In genomic region chr9:112379177-112380101, GRCh38 we compare ENCODE assay signal across 8 cellular contexts. TPM values are rescaled to one million over a fixed set of nuclear protein-coding genes. Genes with fewer than 3 reads are reported as not detected.
DNase-seq lines count a peak whose midpoint lies in the region; ATAC-seq and TF ChIP-seq lines count a peak whose summit lies in the region.

No MANE protein-coding gene starts in this region.

- no peaks in the 10 kb centered on the region for H3K27me3 Mint-ChIP-seq in activated T-cell treated with anti-CD3 and anti-CD28 coated beads, Interleukin-2, amount 50 U/mL, for 72 hours (ENCODE audit: low read depth)

- intact Hi-C loops in esophagus squamous epithelium (cut with DNase I), result no loop called here

- no peaks in the 10 kb centered on the region for H3K9me3 ChIP-seq in esophagus squamous epithelium

- H3K27ac ChIP-seq in esophagus squamous epithelium, result peak overlapping the region; percentile 88 to 99 (median 98)

- TF ChIP-seq POLR2A in esophagus squamous epithelium (IDR thresholded peaks at IDR 0.05), result peak in 3 of 4 donors; percentile 70 to 94 (median 93)

- DNase-seq in DMS79 (lab: John Stamatoyannopoulos, UW), result peak; percentile 96
- DNase-seq in KG1 (lab: John Stamatoyannopoulos, UW), result peak; percentile 98
- DNase-seq in activated T-cell treated with anti-CD3 and anti-CD28 coated beads, Interleukin-2, amount 50 U/mL, for 72 hours, result peak; percentile 98
- peak; percentile 88 for DNase-seq in esophagus squamous epithelium (lab: John Stamatoyannopoulos, UW)
- DNase-seq in myocyte (ENCODE audit: low read depth), result peak; percentile 99
- peak; percentile 94 to 97 for DNase-seq in stimulated activated CD8-positive, alpha-beta memory T cell treated with anti-CD3 and anti-CD28 coated beads, Interleukin-7, amount 100 ng/mL, for 4 hours (ENCODE audit: low read depth in 2 of 2)

- H3K27me3 ChIP-seq in esophagus squamous epithelium, result no peaks in the 10 kb centered on the region

- TF ChIP-seq CTCF in esophagus squamous epithelium (IDR thresholded peaks at IDR 0.05), result peak in 4 of 6 experiments; percentile 8 to 28 (median 20)

- ATAC-seq in GM21737 (IDR thresholded peaks at IDR 0.05; ENCODE audit: unreplicated experiment), result peak; percentile 81
- peak; percentile 89 to 90 for ATAC-seq in activated T-cell treated with anti-CD3 and anti-CD28 coated beads, Interleukin-2, amount 50 U/mL, for 72 hours (replicated peaks in 1 of 2)

- peaks cover 3 to 6% of the 10 kb centered on the region in 2 donors for H3K36me3 Mint-ChIP-seq in activated T-cell treated with anti-CD3 and anti-CD28 coated beads, Interleukin-2, amount 50 U/mL, for 72 hours (ENCODE audit: insufficient read depth in 2 of 2)

- H3K27ac Mint-ChIP-seq in activated T-cell treated with anti-CD3 and anti-CD28 coated beads, Interleukin-2, amount 50 U/mL, for 72 hours, result peak overlapping the region; percentile 100

- no peaks in the 10 kb centered on the region for H3K9me3 Mint-ChIP-seq in activated T-cell treated with anti-CD3 and anti-CD28 coated beads, Interleukin-2, amount 50 U/mL, for 72 hours

- WGBS in esophagus squamous epithelium, 2 donors, result 0% methylated on average over 5 to 19 of the region's 57 CpGs

- peaks cover 62% of the 10 kb centered on the region for H3K4me1 Mint-ChIP-seq in activated T-cell treated with anti-CD3 and anti-CD28 coated beads, Interleukin-2, amount 50 U/mL, for 72 hours (ENCODE audit: low read depth)

- H3K4me3 ChIP-seq in esophagus squamous epithelium, result peak overlapping the region; percentile 61 to 99 (median 89)

- H3K36me3 ChIP-seq in esophagus squamous epithelium, result no peaks in the 10 kb centered on the region

- peaks cover 0 to 63% (median 27%) of the 10 kb centered on the region in 3 donors for H3K4me1 ChIP-seq in esophagus squamous epithelium

- H3K4me3 Mint-ChIP-seq in activated T-cell treated with anti-CD3 and anti-CD28 coated beads, Interleukin-2, amount 50 U/mL, for 72 hours, result peak overlapping the region; percentile 99 to 100

TF ChIP-seq in PFSK-1, 5 proteins besides CTCF, POLR2A, EP300 and RAD21:
- TF ChIP-seq TAF1 (IDR thresholded peaks at IDR 0.05; ENCODE audit: borderline replicate concordance, insufficient read depth, low read length) (0 out of 2 replicates have a peak, but pooled peaks have one; percentile 46), SIN3A (IDR thresholded peaks at IDR 0.05; ENCODE audit: borderline replicate concordance, insufficient read depth, low read length) (no peak), REST (IDR thresholded peaks at IDR 0.05; ENCODE audit: insufficient read depth in 1 of 2, low read depth in 2 of 2, low read length in 2 of 2) (no peak), POLR2AphosphoS5 (IDR thresholded peaks at IDR 0.05; ENCODE audit: low read depth, low read length) (peak; percentile 90), FOXP2 (optimal IDR thresholded peaks at IDR 0.05; ENCODE audit: borderline replicate concordance, extremely low read depth, extremely low read length, insufficient read depth) (peak; percentile 19)

RNA-seq across cellular contexts. Expression of gene HSDL2, which starts 0.5 kb away (rescaled TPM):
- 17.6 TPM for polyA plus RNA-seq in PFSK-1 (2012; ENCODE audit: insufficient read length, low read depth)
- 10 to 100 TPM; 27.3 to 33.1 TPM for total RNA-seq in activated T-cell treated with anti-CD3 and anti-CD28 coated beads, Interleukin-2, amount 50 U/mL, for 72 hours
- total RNA-seq in esophagus squamous epithelium (10 to 100 TPM; 18.5 to 49.4 (median 36.0) TPM), myocyte (41.3 and 58.5 TPM in 2 replicates)
- 12.9 TPM for polyA plus RNA-seq in myocyte (2012)

RNA-seq across cellular contexts. Expression of gene PTBP3, which starts 46.0 kb away (rescaled TPM):
- polyA plus RNA-seq in PFSK-1 (2012; ENCODE audit: insufficient read length, low read depth), result 9.7 TPM
- total RNA-seq in activated T-cell treated with anti-CD3 and anti-CD28 coated beads, Interleukin-2, amount 50 U/mL, for 72 hours, result 100 to 1,000 TPM; 125 to 138 TPM
- total RNA-seq in esophagus squamous epithelium (100 to 1,000 TPM in 2 of 4 donors, 10 to 100 TPM in 2; 71.9 to 113 (median 88.8) TPM), myocyte (38.0 and 46.7 TPM in 2 replicates)
- 7.4 TPM for polyA plus RNA-seq in myocyte (2012)

Comparison
In these comparisons a context has a peak if more than half of its experiments do, and no peak if none do; other contexts are left out.
1. Peak in every context shown above with its lines: DNase-seq, ATAC-seq, H3K4me3 ChIP-seq and H3K27ac ChIP-seq.